Comparison of ENCODE assay signal across 8 cellular contexts in genomic region chr2:20013061-20013721, GRCh38. TPM values are rescaled to one million over a fixed set of nuclear protein-coding genes. Genes with fewer than 3 reads are reported as not detected.
DNase-seq lines count a peak whose midpoint lies in the region; ATAC-seq and TF ChIP-seq lines count a peak whose summit lies in the region.

No MANE protein-coding gene starts in this region.

- H3K4me1 Mint-ChIP-seq in activated CD4-positive, alpha-beta memory T cell treated with anti-CD3 and anti-CD28 coated beads for 36 hours (ENCODE audit: low read depth) = peaks cover 6% of the 10 kb centered on the region

- intact Hi-C loops in activated CD4-positive, alpha-beta memory T cell treated with anti-CD3 and anti-CD28 coated beads for 36 hours (cut with micrococcal nuclease) = loop anchor here (10.0 kb wide), 1 partner anchor 212 kb away; the partner anchor contains the start of gene SDC1
- intact Hi-C loops in psoas muscle (cut with DNase I) = no loop called here

- ATAC-seq in psoas muscle (peak in 2 of 4 donors; percentile 44 to 48), HG02759 (IDR thresholded peaks at IDR 0.05; ENCODE audit: unreplicated experiment) (no peak), GM18505 (IDR thresholded peaks at IDR 0.05; ENCODE audit: unreplicated experiment) (no peak)

- TF ChIP-seq CTCF in cardiac muscle cell (IDR thresholded peaks at IDR 0.05; ENCODE audit: low read depth, low read length) = no peak
- TF ChIP-seq CTCF in psoas muscle (IDR thresholded peaks at IDR 0.05) = no peak

- H3K9me3 ChIP-seq in cardiac muscle cell (ENCODE audit: low read depth) (no peaks in the 10 kb centered on the region), psoas muscle (no peaks in the 10 kb centered on the region)

- POLR2A ChIA-PET in activated CD4-positive, alpha-beta memory T cell treated with anti-CD3 and anti-CD28 coated beads for 36 hours (lab: Charles Lee) = no interaction called here

- H3K9me3 Mint-ChIP-seq in activated CD4-positive, alpha-beta memory T cell treated with anti-CD3 and anti-CD28 coated beads for 36 hours = peaks cover 5% of the 10 kb centered on the region

- H3K4me3 Mint-ChIP-seq in activated CD4-positive, alpha-beta memory T cell treated with anti-CD3 and anti-CD28 coated beads for 36 hours = peak overlapping the region; percentile 41

- H3K27me3 ChIP-seq in cardiac muscle cell (peaks cover 16% of the 10 kb centered on the region), psoas muscle (ENCODE audit: insufficient read depth in 3 of 3, low read length in 2 of 3) (peaks cover 0 to 25% (median 7%) of the 10 kb centered on the region in 3 donors)

- no peaks in the 10 kb centered on the region for H3K36me3 ChIP-seq in cardiac muscle cell
- H3K36me3 ChIP-seq in psoas muscle (ENCODE audit: insufficient read depth in 1 of 2, low read depth in 1 of 2) = no peaks in the 10 kb centered on the region

- no peaks in the 10 kb centered on the region for H3K36me3 Mint-ChIP-seq in activated CD4-positive, alpha-beta memory T cell treated with anti-CD3 and anti-CD28 coated beads for 36 hours

- peaks cover 28% of the 10 kb centered on the region for H3K27me3 Mint-ChIP-seq in activated CD4-positive, alpha-beta memory T cell treated with anti-CD3 and anti-CD28 coated beads for 36 hours

- H3K4me3 ChIP-seq in GM08714 (ENCODE audit: low read length) (peak overlapping the region; percentile 25; the same call in 1 of the 2 replicates), cardiac muscle cell (peak overlapping the region; percentile 37), psoas muscle (peak overlapping the region; percentile 64)

- no peak overlapping the region for H3K27ac Mint-ChIP-seq in activated CD4-positive, alpha-beta memory T cell treated with anti-CD3 and anti-CD28 coated beads for 36 hours

- TF ChIP-seq POLR2A in GM18505 (IDR thresholded peaks at IDR 0.05; ENCODE audit: borderline replicate concordance, extremely low read depth, insufficient read depth, insufficient read length) = no peak

- H3K4me1 ChIP-seq in cardiac muscle cell (ENCODE audit: low read depth) (peaks cover 8% of the 10 kb centered on the region), psoas muscle (peaks cover 3% of the 10 kb centered on the region)

- CTCF ChIA-PET in activated CD4-positive, alpha-beta memory T cell treated with anti-CD3 and anti-CD28 coated beads for 36 hours (lab: Charles Lee) = interaction anchor here (1.0 to 3.9 kb wide), 5 partner anchors 11 to 87 kb away, joined by 3 to 27 read pairs (median 4); no protein-coding TSS in a partner anchor

- H3K27ac ChIP-seq in cardiac muscle cell (no peak overlapping the region), psoas muscle (peak overlapping the region; percentile 36)

- WGBS in psoas muscle, 3 donors = 41 to 55% (median 50%) methylated on average over 15 of the region's 15 CpGs

- DNase-seq in activated CD4-positive, alpha-beta memory T cell treated with anti-CD3 and anti-CD28 coated beads for 36 hours = no peak
- DNase-seq in cardiac muscle cell (ENCODE audit: low read depth in 1 of 2, low spot score in 1 of 2) = no peak
- DNase-seq in psoas muscle = no peak
- DNase-seq in effector CD4-positive, alpha-beta T cell = no peak
- DNase-seq in OCI-M2 (lab: John Stamatoyannopoulos, UW; ENCODE audit: unreplicated experiment) = no peak

RNA-seq across cellular contexts. Expression of gene MATN3, which starts 0.7 kb away (rescaled TPM):
- not detected for total RNA-seq in activated CD4-positive, alpha-beta memory T cell treated with anti-CD3 and anti-CD28 coated beads for 36 hours
- 1.3 and 3.8 TPM in 2 replicates for total RNA-seq in cardiac muscle cell
- polyA plus RNA-seq in cardiac muscle cell = 4.8 and 10.3 TPM in 2 replicates
- under 1 TPM in 2 of 4 donors, not detected in 2; 0.15 to 0.78 TPM for total RNA-seq in psoas muscle
- polyA plus RNA-seq in psoas muscle = under 1 TPM; 0.20 to 0.40 (median 0.25) TPM

RNA-seq across cellular contexts. Expression of gene WDR35, which starts 23.3 kb away (rescaled TPM):
- total RNA-seq in activated CD4-positive, alpha-beta memory T cell treated with anti-CD3 and anti-CD28 coated beads for 36 hours = 1 to 10 TPM; 6.0 to 7.1 TPM
- 6.9 and 10.1 TPM in 2 replicates for total RNA-seq in cardiac muscle cell
- 4.8 and 6.7 TPM in 2 replicates for polyA plus RNA-seq in cardiac muscle cell
- total RNA-seq in psoas muscle = 1 to 10 TPM; 3.0 to 6.1 (median 3.5) TPM
- polyA plus RNA-seq in psoas muscle = 1 to 10 TPM; 1.7 to 3.7 (median 2.2) TPM

RNA-seq across cellular contexts. Expression of gene LAPTM4A, which starts 38.2 kb away (rescaled TPM):
- total RNA-seq in activated CD4-positive, alpha-beta memory T cell treated with anti-CD3 and anti-CD28 coated beads for 36 hours = 10 to 100 TPM; 26.7 to 29.0 TPM
- 114 and 119 TPM in 2 replicates for total RNA-seq in cardiac muscle cell
- polyA plus RNA-seq in cardiac muscle cell = 425 and 522 TPM in 2 replicates
- 10 to 100 TPM; 68.2 to 78.8 (median 70.5) TPM for total RNA-seq in psoas muscle
- 100 to 1,000 TPM in 2 of 3 donors, 10 to 100 TPM in 1; 88.7 to 124 (median 104) TPM for polyA plus RNA-seq in psoas muscle
